9 cellular contexts compared by ENCODE assay signal in the genomic region with DNA sequence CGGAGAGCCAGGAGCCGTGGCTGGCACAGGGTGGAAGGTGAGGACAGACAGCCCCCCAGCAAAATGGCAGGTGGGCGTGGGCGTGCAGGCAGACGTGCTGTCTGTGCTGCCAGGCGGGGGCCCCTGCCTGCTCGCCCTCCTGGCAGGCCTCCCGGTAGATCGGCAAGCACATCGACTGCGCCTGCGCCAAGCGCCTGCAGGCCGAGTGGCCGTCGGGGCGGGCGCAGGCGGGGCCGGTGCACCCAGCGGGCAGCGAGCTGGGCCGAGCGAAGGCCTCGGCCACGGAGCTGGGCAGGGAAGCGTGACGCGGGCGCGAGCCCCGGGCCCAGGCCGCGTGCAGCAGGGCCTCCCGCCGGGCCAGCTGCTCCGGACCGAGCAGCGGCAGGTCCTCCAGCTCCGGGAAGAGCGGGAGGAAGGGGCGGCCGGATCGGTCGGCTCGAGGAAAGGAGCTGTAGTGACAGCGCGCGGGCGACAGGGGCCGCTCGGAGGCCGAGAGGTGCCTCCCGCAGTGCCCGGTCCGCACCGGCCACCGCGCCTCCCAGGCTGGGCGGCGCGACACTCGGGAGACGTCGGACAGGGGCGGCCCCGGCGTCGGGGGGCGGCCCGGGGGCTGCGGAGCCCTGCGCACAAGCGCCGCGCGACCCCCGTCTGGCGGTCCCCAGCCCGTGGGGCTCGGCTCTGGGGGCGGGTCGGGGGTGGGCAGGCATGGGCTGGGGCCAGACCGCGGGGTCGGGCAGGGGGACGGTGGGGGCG. TPM values are rescaled to one million over a fixed set of nuclear protein-coding genes. Genes with fewer than 3 reads are reported as not detected.
A peak's percentile ranks its signal among the peaks of the same experiment; 100 is the strongest.
DNase-seq lines count a peak whose midpoint lies in the region; ATAC-seq, FAIRE-seq and TF ChIP-seq lines count a peak whose summit lies in the region.
"Had no signal": no experiment of that assay in that cellular context is flagged by ENCODE, and none has a peak within 500 bp of the region (broad histone marks: within the 10 kb centered on the region; RNA-seq: fewer than 3 reads in every experiment).

No MANE protein-coding gene starts in this region.

- peak; percentile 46 for ATAC-seq in stimulated activated effector memory CD8-positive, alpha-beta T cell treated with anti-CD3 and anti-CD28 coated beads, Interleukin-12 subunit alpha, Interleukin-12 subunit beta, amount 100 ng/mL, for 72 hours
- ATAC-seq in GM19463 (IDR thresholded peaks at IDR 0.05; ENCODE audit: unreplicated experiment) = no peak

- no peak overlapping the region for H3K27ac Mint-ChIP-seq in stimulated activated effector memory CD8-positive, alpha-beta T cell treated with anti-CD3 and anti-CD28 coated beads, Interleukin-12 subunit alpha, Interleukin-12 subunit beta, amount 100 ng/mL, for 72 hours

- DNase-seq in stimulated activated CD4-positive, alpha-beta T cell treated with anti-CD3 and anti-CD28 coated beads, Interleukin-15, amount 100 ng/mL, for 24 hours = peak; percentile 37
- no peak for DNase-seq in stimulated activated CD4-positive, alpha-beta T cell treated with anti-CD3 and anti-CD28 coated beads, Interleukin-4, amount 100 ng/mL, for 1 hour
- DNase-seq in NCI-H526 treated with DMSO at 0.1 percent for 48 hours (lab: John Stamatoyannopoulos, UW) (peak; percentile 39), kidney (peak; percentile 91), GDM1 (lab: John Stamatoyannopoulos, UW) (no peak)
- DNase-seq in stimulated activated effector memory CD8-positive, alpha-beta T cell treated with anti-CD3 and anti-CD28 coated beads, Interleukin-12 subunit alpha, Interleukin-12 subunit beta, amount 100 ng/mL, for 72 hours (ENCODE audit: low spot score in 2 of 2) = no peak

- no peak overlapping the region for H3K9ac ChIP-seq in kidney (ENCODE audit: low read length in 2 of 2)

- intact Hi-C loops in kidney (cut with DNase I) = no loop called here

- H3K27ac ChIP-seq in cingulate gyrus (ENCODE audit: low read depth, low read length) = peak overlapping the region; percentile 67
- no peak overlapping the region for H3K27ac ChIP-seq in kidney (ENCODE audit: low read depth in 2 of 2, low read length in 2 of 2)

- H3K4me3 Mint-ChIP-seq in stimulated activated effector memory CD8-positive, alpha-beta T cell treated with anti-CD3 and anti-CD28 coated beads, Interleukin-12 subunit alpha, Interleukin-12 subunit beta, amount 100 ng/mL, for 72 hours = no peak overlapping the region

- no peaks in the 10 kb centered on the region for H3K36me3 ChIP-seq in kidney (ENCODE audit: control insufficient read depth in 1 of 2, insufficient read depth in 2 of 2, low read length in 2 of 2)

- H3K4me1 Mint-ChIP-seq in stimulated activated effector memory CD8-positive, alpha-beta T cell treated with anti-CD3 and anti-CD28 coated beads, Interleukin-12 subunit alpha, Interleukin-12 subunit beta, amount 100 ng/mL, for 72 hours = peaks cover 26% of the 10 kb centered on the region

- H3K4me3 ChIP-seq in kidney (ENCODE audit: low read length in 2 of 2) = no peak overlapping the region

- peak; percentile 33 for TF ChIP-seq CTCF in kidney (IDR thresholded peaks at IDR 0.05; ENCODE audit: borderline replicate concordance, extremely low read depth, insufficient read depth)

- no peaks in the 10 kb centered on the region for H3K9me3 Mint-ChIP-seq in stimulated activated effector memory CD8-positive, alpha-beta T cell treated with anti-CD3 and anti-CD28 coated beads, Interleukin-12 subunit alpha, Interleukin-12 subunit beta, amount 100 ng/mL, for 72 hours
- H3K9me3 Mint-ChIP-seq: central memory CD8-positive, alpha-beta T cell had no signal

- peaks cover 0 to 10% of the 10 kb centered on the region in 2 donors for H3K4me1 ChIP-seq in kidney (ENCODE audit: control insufficient read depth in 1 of 2, insufficient read depth in 1 of 2, low read depth in 1 of 2, low read length in 2 of 2)

- H3K36me3 Mint-ChIP-seq in stimulated activated effector memory CD8-positive, alpha-beta T cell treated with anti-CD3 and anti-CD28 coated beads, Interleukin-12 subunit alpha, Interleukin-12 subunit beta, amount 100 ng/mL, for 72 hours = peaks cover 7% of the 10 kb centered on the region

- no peak for FAIRE-seq in kidney (lab: Jason Lieb, UNC)

- no peaks in the 10 kb centered on the region for H3K9me3 ChIP-seq in kidney (ENCODE audit: control insufficient read depth in 1 of 2, low read length in 2 of 2)

RNA-seq across cellular contexts. Expression of gene GRIN2C, which starts 16.9 kb away (rescaled TPM):
- 0.31 TPM for total RNA-seq in kidney
- 0.15 TPM for polyA plus RNA-seq in kidney (ENCODE audit: insufficient read depth, low read depth, low replicate concordance)

RNA-seq across cellular contexts. Expression of gene FDXR, which starts 30.0 kb away (rescaled TPM):
- total RNA-seq in kidney = 9.0 TPM
- 15.2 TPM for polyA plus RNA-seq in kidney (ENCODE audit: insufficient read depth, low read depth, low replicate concordance)

RNA-seq across cellular contexts. Expression of gene FADS6, which starts 50.7 kb away (rescaled TPM):
- total RNA-seq in kidney = not detected
- polyA plus RNA-seq in kidney (ENCODE audit: insufficient read depth, low read depth, low replicate concordance) = not detected

Comparison
In these comparisons a context has a peak if more than half of its experiments do, and no peak if none do; other contexts are left out.
1. DNase-seq: peak in stimulated activated CD4-positive, alpha-beta T cell treated with anti-CD3 and anti-CD28 coated beads, Interleukin-15, amount 100 ng/mL, for 24 hours (single experiment), NCI-H526 treated with DMSO at 0.1 percent for 48 hours (single experiment) and kidney (single experiment); none in stimulated activated CD4-positive, alpha-beta T cell treated with anti-CD3 and anti-CD28 coated beads, Interleukin-4, amount 100 ng/mL, for 1 hour (single experiment), stimulated activated effector memory CD8-positive, alpha-beta T cell treated with anti-CD3 and anti-CD28 coated beads, Interleukin-12 subunit alpha, Interleukin-12 subunit beta, amount 100 ng/mL, for 72 hours (0 of 2) and GDM1 (single experiment).